In genomic region chr6:151634336-151634720, GRCh38 we compare ENCODE assay signal across 21 cellular contexts.
"Had no signal": no experiment of that assay in that cellular context is flagged by ENCODE, and none has a peak within 500 bp of the region (broad histone marks: within the 10 kb centered on the region; RNA-seq: fewer than 3 reads in every experiment).

No MANE protein-coding gene starts in this region.

- H3K27ac ChIP-seq: RWPE1 had no signal

- H3K9ac ChIP-seq: SK-N-SH had no signal

- H3K4me2 ChIP-seq: SK-N-SH had no signal

- DNase-seq: IMR-90, Kasumi-1, KG1, MM.1S, NCI-H1092 treated with DMSO at 0.1 percent for 48 hours, NCI-H1436, NCI-H187, NCI-H2029, NCI-H2081 treated with DMSO at 0.1 percent for 48 hours, NCI-H2171, NCI-H226, NCI-H446, NCI-H510A, NCI-H524 treated with DMSO at 0.1 percent for 48 hours, NCI-H69, NCI-H774, PC-3, SHP77, SK-N-SH had no signal

- ATAC-seq: Panc1, PC-3 had no signal

- H3K9me2 ChIP-seq: SK-N-SH had no signal

- H3K9me3 ChIP-seq: SK-N-SH had no signal
